ENCODE assay signal across 11 cellular contexts in genomic region chr18:41763361-41763760, GRCh38.
"Had no signal": no experiment of that assay in that cellular context is flagged by ENCODE, and none has a peak within 500 bp of the region (broad histone marks: within the 10 kb centered on the region; RNA-seq: fewer than 3 reads in every experiment).

No MANE protein-coding gene starts in this region.

- H3K4me2 ChIP-seq: GM23338 had no signal

- H3K36me3 ChIP-seq: HAP-1 had no signal

- H3K4me3 ChIP-seq: GM23248, GM23338, HAP-1 had no signal

- H3K9me3 ChIP-seq: HAP-1 had no signal

- DNase-seq: GM23248, GOT3, H7, H9, HCEC 1CT, HFFc6 had no signal

- H2AFZ ChIP-seq: GM23248, GM23338 had no signal

- FAIRE-seq: H1, H54 had no signal

- ATAC-seq: GM23338, HCT116 had no signal

- H3K27ac ChIP-seq: GM23248 had no signal

- H3K9ac ChIP-seq: GM23248 had no signal
